23 cellular contexts compared by ENCODE assay signal in the genomic region with DNA sequence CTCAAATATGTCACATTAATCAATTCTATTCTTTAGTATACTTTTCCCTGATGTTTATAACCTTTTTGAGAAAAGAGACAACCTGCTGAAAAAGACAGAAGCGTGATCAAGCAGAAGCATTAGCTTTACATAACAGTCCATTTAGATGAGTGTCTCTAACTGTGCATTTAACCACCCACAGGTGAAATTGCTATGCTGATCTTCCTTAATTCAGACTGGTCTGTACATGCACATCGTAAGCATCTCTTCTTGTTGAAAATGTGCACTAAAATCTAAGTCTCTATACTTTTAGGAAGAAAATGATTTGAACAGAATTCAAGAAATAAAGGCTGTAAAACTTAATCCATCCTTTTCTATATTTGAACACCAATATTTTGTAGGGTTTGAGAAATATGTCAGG.
"Had no signal": no experiment of that assay in that cellular context is flagged by ENCODE, and none has a peak within 500 bp of the region (broad histone marks: within the 10 kb centered on the region; RNA-seq: fewer than 3 reads in every experiment).

No MANE protein-coding gene starts in this region.

- H3K36me3 ChIP-seq: esophagus squamous epithelium, gastrocnemius medialis, heart right ventricle, left lung, lower lobe of right lung had no signal

- H3K4me1 ChIP-seq: esophagus squamous epithelium, gastrocnemius medialis, heart right ventricle, left lung, lower lobe of right lung had no signal

- H3K4me3 ChIP-seq: coronary artery, dorsolateral prefrontal cortex, esophagus squamous epithelium, gastrocnemius medialis, heart right ventricle, left lung, lower lobe of right lung, mucosa of descending colon had no signal

- H3K9me3 ChIP-seq: esophagus squamous epithelium, gastrocnemius medialis, heart right ventricle, left lung, lower lobe of right lung, mucosa of descending colon had no signal

- H3K27me3 ChIP-seq: dorsolateral prefrontal cortex, esophagus squamous epithelium, gastrocnemius medialis, heart right ventricle, left lung had no signal

- DNase-seq: dermis blood vessel endothelial cell; dorsolateral prefrontal cortex; effector CD4-positive, alpha-beta T cell; effector memory CD8-positive, alpha-beta T cell; endodermal cell; erythroblast; esophagus squamous epithelium; foreskin fibroblast; foreskin melanocyte; gastrocnemius medialis; glutamatergic neuron; head of caudate nucleus; heart right ventricle; hippocampal formation; left cardiac atrium; left lung; left ventricle myocardium superior; lower lobe of right lung; mesenchymal stem cell; mucosa of descending colon; naive B cell had no signal

- H3K27ac ChIP-seq: coronary artery, epithelial cell of prostate, esophagus squamous epithelium, gastrocnemius medialis, heart right ventricle, left lung, lower lobe of right lung had no signal
